Comparison of ENCODE assay signal across 8 cellular contexts in genomic region chr9:98057095-98057799, GRCh38. TPM values are rescaled to one million over a fixed set of nuclear protein-coding genes. Genes with fewer than 3 reads are reported as not detected.
DNase-seq lines count a peak whose midpoint lies in the region; ATAC-seq and TF ChIP-seq lines count a peak whose summit lies in the region.

No MANE protein-coding gene starts in this region.

- no peak overlapping the region for H3K27ac ChIP-seq in endodermal cell (ENCODE audit: low read depth, low read length)

- peaks cover 12% of the 10 kb centered on the region for H3K36me3 Mint-ChIP-seq in endodermal cell (ENCODE audit: low read depth)
- peaks cover 0 to 15% (median 3%) of the 10 kb centered on the region in 3 donors for H3K36me3 Mint-ChIP-seq in naive thymus-derived CD8-positive, alpha-beta T cell

- H3K27ac Mint-ChIP-seq in endodermal cell: peak overlapping the region; percentile 93
- peak overlapping the region; percentile 88 to 98 (median 96) for H3K27ac Mint-ChIP-seq in naive thymus-derived CD8-positive, alpha-beta T cell

- intact Hi-C loops in sciatic nerve (cut with DNase I): no loop called here

- H3K4me3 ChIP-seq in endodermal cell (ENCODE audit: low read length): peak overlapping the region; percentile 89

- H3K36me3 ChIP-seq in endodermal cell (ENCODE audit: control insufficient read depth, insufficient read depth, low read length): peaks cover 16% of the 10 kb centered on the region

- no peaks in the 10 kb centered on the region for H3K9me3 ChIP-seq in endodermal cell (ENCODE audit: control insufficient read depth, low read length)

- WGBS in endodermal cell (ENCODE audit: insufficient coverage in 1 of 2, insufficient read length in 1 of 2), 2 experiments: 14 to 16% methylated on average over 11 to 17 of the region's 17 CpGs

- no peak for TF ChIP-seq CTCF in endodermal cell (conservative IDR thresholded peaks at IDR 0.05)

- POLR2A ChIA-PET in naive thymus-derived CD8-positive, alpha-beta T cell (lab: Charles Lee): interaction anchor here (0.5 to 2.8 kb wide), 11 partner anchors 13 to 199 kb away, joined by 3 to 37 read pairs (median 5); partner anchors contain the start of genes ANP32B, TBC1D2, TRIM14 and TRMO

- H3K9me3 Mint-ChIP-seq in endodermal cell: no peaks in the 10 kb centered on the region
- H3K9me3 Mint-ChIP-seq in naive thymus-derived CD8-positive, alpha-beta T cell: no peaks in the 10 kb centered on the region

- ATAC-seq in SK-N-SH treated with all-trans-retinoic acid at 6 μM for 48 hours: peak; percentile 5
- peak; percentile 35 to 37 for ATAC-seq in naive thymus-derived CD8-positive, alpha-beta T cell
- ATAC-seq in sciatic nerve: no peak
- no peak for ATAC-seq in left lobe of liver

- peak; percentile 20 for DNase-seq in stimulated activated CD8-positive, alpha-beta memory T cell treated with anti-CD3 and anti-CD28 coated beads, Interleukin-7, amount 100 ng/mL, for 24 hours (ENCODE audit: low read depth)
- no peak for DNase-seq in stimulated activated CD8-positive, alpha-beta memory T cell treated with anti-CD3 and anti-CD28 coated beads, Interleukin-4, amount 100 ng/mL, for 48 hours
- no peak for DNase-seq in endodermal cell
- peak in 4 of 10 donors; percentile 12 to 66 (median 20) for DNase-seq in naive thymus-derived CD8-positive, alpha-beta T cell
- DNase-seq in NCI-H187 (lab: John Stamatoyannopoulos, UW): no peak
- DNase-seq in sciatic nerve (ENCODE audit: low spot score): no peak
- no peak for DNase-seq in left lobe of liver (ENCODE audit: low spot score)

- peaks cover 6% of the 10 kb centered on the region for H3K4me1 Mint-ChIP-seq in endodermal cell
- peaks cover 8 to 35% (median 25%) of the 10 kb centered on the region in 4 donors for H3K4me1 Mint-ChIP-seq in naive thymus-derived CD8-positive, alpha-beta T cell

- peak overlapping the region; percentile 86 for H3K4me3 Mint-ChIP-seq in endodermal cell
- H3K4me3 Mint-ChIP-seq in naive thymus-derived CD8-positive, alpha-beta T cell: peak overlapping the region; percentile 90 to 99 (median 96)

- no peaks in the 10 kb centered on the region for H3K4me1 ChIP-seq in endodermal cell (ENCODE audit: control insufficient read depth, insufficient read depth, low read length)

- peaks cover 3% of the 10 kb centered on the region for H3K27me3 Mint-ChIP-seq in endodermal cell (ENCODE audit: insufficient read depth)
- no peaks in the 10 kb centered on the region for H3K27me3 Mint-ChIP-seq in naive thymus-derived CD8-positive, alpha-beta T cell

- peak overlapping the region; percentile 75 for H3K9ac ChIP-seq in endodermal cell (ENCODE audit: extremely low read depth, low read length, poor library complexity, severe bottlenecking)

- peaks cover 6% of the 10 kb centered on the region for H3K27me3 ChIP-seq in endodermal cell (ENCODE audit: control insufficient read depth, insufficient read depth, low read length, poor library complexity, severe bottlenecking)

TF ChIP-seq in SK-N-SH treated with all-trans-retinoic acid at 6 μM for 48 hours, 23 proteins besides CTCF, POLR2A, EP300 and RAD21:
- TF ChIP-seq ZNF565 (CRISPR knock-in tag; conservative IDR thresholded peaks at IDR 0.05; ENCODE audit: low read depth): no peak
- TF ChIP-seq ZFP30 (CRISPR knock-in tag; IDR thresholded peaks at IDR 0.05): no peak
- TF ChIP-seq GLIS3 (CRISPR knock-in tag; IDR thresholded peaks at IDR 0.05): no peak
- TF ChIP-seq PATZ1 (CRISPR knock-in tag; IDR thresholded peaks at IDR 0.05; ENCODE audit: borderline replicate concordance): no peak
- TF ChIP-seq ZNF70 (CRISPR knock-in tag; IDR thresholded peaks at IDR 0.05): no peak
- TF ChIP-seq ARNTL (CRISPR knock-in tag; IDR thresholded peaks at IDR 0.05; ENCODE audit: borderline replicate concordance, low read depth): no peak
- TF ChIP-seq POU6F1 (CRISPR knock-in tag; IDR thresholded peaks at IDR 0.05; ENCODE audit: borderline replicate concordance, low read depth): no peak
- no peak for TF ChIP-seq PPARA (CRISPR knock-in tag; IDR thresholded peaks at IDR 0.05; ENCODE audit: borderline replicate concordance)
- no peak for TF ChIP-seq TOX (CRISPR knock-in tag; IDR thresholded peaks at IDR 0.05; ENCODE audit: borderline replicate concordance)
- no peak for TF ChIP-seq ZFP3 (CRISPR knock-in tag; IDR thresholded peaks at IDR 0.05)
- no peak for TF ChIP-seq ZNF8 (CRISPR knock-in tag; IDR thresholded peaks at IDR 0.05)
- no peak for TF ChIP-seq ISL1 (CRISPR knock-in tag; IDR thresholded peaks at IDR 0.05)
- no peak for TF ChIP-seq SNAI2 (CRISPR knock-in tag; IDR thresholded peaks at IDR 0.05)
- no peak for TF ChIP-seq TSHZ2 (CRISPR knock-in tag; IDR thresholded peaks at IDR 0.05)
- TF ChIP-seq RARB (CRISPR knock-in tag; IDR thresholded peaks at IDR 0.05): no peak

RNA-seq across cellular contexts. Expression of gene NANS, which starts 0.7 kb away (rescaled TPM):
- total RNA-seq in endodermal cell (10 to 100 TPM; 46.2 to 50.4 TPM), sciatic nerve (28.2 TPM), left lobe of liver (26.3 TPM)
- polyA plus RNA-seq in endodermal cell (2013, experiment 1 of 2): 37.3 TPM
- polyA plus RNA-seq in endodermal cell (2013, experiment 2 of 2): 34.0 TPM
- 10 to 100 TPM; 15.0 to 15.7 TPM for total RNA-seq in naive thymus-derived CD8-positive, alpha-beta T cell
- polyA plus RNA-seq in naive thymus-derived CD8-positive, alpha-beta T cell: 10 to 100 TPM; 28.9 to 32.4 (median 30.9) TPM

Comparison
In these comparisons a context has a peak if more than half of its experiments do, and no peak if none do; other contexts are left out.
1. ATAC-seq: peak in SK-N-SH treated with all-trans-retinoic acid at 6 μM for 48 hours (single experiment) and naive thymus-derived CD8-positive, alpha-beta T cell (2 of 2); none in sciatic nerve (single experiment) and left lobe of liver (single experiment).